Comparison of ENCODE assay signal across 1 cellular context in the genomic region with DNA sequence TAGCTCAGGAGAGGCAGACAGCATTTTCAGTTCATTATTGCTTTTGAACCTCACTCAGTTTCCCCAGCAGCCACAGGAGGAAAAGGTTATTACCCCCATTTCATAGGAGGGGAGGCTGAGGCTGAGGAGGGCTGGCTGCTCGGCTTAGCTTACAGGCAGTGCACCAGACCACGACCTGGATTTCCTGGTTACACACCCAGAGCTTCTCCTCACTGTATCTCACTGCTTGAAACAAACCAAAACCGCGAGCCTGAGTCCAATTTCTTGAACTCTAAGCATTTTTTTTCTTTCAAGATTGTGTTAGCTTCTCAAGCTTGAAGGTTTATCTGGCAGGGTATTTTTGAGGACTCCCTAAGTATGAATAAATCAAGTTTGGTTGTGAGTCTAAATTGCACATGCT.
TF ChIP-seq lines count a peak whose summit lies in the region.

No MANE protein-coding gene starts in this region.

TF ChIP-seq in GM23338, 12 proteins besides CTCF, POLR2A, EP300 and RAD21 (continued from another document):
- TF ChIP-seq, protein P1, sequence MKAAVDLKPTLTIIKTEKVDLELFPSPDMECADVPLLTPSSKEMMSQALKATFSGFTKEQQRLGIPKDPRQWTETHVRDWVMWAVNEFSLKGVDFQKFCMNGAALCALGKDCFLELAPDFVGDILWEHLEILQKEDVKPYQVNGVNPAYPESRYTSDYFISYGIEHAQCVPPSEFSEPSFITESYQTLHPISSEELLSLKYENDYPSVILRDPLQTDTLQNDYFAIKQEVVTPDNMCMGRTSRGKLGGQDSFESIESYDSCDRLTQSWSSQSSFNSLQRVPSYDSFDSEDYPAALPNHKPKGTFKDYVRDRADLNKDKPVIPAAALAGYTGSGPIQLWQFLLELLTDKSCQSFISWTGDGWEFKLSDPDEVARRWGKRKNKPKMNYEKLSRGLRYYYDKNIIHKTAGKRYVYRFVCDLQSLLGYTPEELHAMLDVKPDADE (IDR thresholded peaks at IDR 0.05): no peak
- TF ChIP-seq ZNF114 (CRISPR knock-in tag; IDR thresholded peaks at IDR 0.05): no peak
- TF ChIP-seq, protein P2, sequence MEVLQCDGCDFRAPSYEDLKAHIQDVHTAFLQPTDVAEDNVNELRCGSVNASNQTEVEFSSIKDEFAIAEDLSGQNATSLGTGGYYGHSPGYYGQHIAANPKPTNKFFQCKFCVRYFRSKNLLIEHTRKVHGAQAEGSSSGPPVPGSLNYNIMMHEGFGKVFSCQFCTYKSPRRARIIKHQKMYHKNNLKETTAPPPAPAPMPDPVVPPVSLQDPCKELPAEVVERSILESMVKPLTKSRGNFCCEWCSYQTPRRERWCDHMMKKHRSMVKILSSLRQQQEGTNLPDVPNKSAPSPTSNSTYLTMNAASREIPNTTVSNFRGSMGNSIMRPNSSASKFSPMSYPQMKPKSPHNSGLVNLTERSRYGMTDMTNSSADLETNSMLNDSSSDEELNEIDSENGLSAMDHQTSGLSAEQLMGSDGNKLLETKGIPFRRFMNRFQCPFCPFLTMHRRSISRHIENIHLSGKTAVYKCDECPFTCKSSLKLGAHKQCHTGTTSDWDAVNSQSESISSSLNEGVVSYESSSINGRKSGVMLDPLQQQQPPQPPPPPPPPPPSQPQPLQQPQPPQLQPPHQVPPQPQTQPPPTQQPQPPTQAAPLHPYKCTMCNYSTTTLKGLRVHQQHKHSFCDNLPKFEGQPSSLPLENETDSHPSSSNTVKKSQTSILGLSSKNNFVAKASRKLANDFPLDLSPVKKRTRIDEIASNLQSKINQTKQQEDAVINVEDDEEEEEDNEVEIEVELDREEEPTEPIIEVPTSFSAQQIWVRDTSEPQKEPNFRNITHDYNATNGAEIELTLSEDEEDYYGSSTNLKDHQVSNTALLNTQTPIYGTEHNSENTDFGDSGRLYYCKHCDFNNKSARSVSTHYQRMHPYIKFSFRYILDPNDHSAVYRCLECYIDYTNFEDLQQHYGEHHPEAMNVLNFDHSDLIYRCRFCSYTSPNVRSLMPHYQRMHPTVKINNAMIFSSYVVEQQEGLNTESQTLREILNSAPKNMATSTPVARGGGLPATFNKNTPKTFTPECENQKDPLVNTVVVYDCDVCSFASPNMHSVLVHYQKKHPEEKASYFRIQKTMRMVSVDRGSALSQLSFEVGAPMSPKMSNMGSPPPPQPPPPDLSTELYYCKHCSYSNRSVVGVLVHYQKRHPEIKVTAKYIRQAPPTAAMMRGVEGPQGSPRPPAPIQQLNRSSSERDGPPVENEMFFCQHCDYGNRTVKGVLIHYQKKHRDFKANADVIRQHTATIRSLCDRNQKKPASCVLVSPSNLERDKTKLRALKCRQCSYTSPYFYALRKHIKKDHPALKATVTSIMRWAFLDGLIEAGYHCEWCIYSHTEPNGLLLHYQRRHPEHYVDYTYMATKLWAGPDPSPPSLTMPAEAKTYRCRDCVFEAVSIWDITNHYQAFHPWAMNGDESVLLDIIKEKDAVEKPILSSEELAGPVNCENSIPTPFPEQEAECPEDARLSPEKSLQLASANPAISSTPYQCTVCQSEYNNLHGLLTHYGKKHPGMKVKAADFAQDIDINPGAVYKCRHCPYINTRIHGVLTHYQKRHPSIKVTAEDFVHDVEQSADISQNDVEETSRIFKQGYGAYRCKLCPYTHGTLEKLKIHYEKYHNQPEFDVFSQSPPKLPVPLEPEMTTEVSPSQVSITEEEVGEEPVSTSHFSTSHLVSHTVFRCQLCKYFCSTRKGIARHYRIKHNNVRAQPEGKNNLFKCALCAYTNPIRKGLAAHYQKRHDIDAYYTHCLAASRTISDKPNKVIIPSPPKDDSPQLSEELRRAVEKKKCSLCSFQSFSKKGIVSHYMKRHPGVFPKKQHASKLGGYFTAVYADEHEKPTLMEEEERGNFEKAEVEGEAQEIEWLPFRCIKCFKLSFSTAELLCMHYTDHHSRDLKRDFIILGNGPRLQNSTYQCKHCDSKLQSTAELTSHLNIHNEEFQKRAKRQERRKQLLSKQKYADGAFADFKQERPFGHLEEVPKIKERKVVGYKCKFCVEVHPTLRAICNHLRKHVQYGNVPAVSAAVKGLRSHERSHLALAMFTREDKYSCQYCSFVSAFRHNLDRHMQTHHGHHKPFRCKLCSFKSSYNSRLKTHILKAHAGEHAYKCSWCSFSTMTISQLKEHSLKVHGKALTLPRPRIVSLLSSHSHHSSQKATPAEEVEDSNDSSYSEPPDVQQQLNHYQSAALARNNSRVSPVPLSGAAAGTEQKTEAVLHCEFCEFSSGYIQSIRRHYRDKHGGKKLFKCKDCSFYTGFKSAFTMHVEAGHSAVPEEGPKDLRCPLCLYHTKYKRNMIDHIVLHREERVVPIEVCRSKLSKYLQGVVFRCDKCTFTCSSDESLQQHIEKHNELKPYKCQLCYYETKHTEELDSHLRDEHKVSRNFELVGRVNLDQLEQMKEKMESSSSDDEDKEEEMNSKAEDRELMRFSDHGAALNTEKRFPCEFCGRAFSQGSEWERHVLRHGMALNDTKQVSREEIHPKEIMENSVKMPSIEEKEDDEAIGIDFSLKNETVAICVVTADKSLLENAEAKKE (CRISPR knock-in tag; IDR thresholded peaks at IDR 0.05): no peak
- no peak for TF ChIP-seq NANOG (IDR thresholded peaks at IDR 0.05; ENCODE audit: borderline replicate concordance)
- TF ChIP-seq EZH2 (IDR thresholded peaks at IDR 0.05; ENCODE audit: low read depth, unreplicated experiment): no peak
